Comparison of ENCODE assay signal across 8 cellular contexts in the genomic region with DNA sequence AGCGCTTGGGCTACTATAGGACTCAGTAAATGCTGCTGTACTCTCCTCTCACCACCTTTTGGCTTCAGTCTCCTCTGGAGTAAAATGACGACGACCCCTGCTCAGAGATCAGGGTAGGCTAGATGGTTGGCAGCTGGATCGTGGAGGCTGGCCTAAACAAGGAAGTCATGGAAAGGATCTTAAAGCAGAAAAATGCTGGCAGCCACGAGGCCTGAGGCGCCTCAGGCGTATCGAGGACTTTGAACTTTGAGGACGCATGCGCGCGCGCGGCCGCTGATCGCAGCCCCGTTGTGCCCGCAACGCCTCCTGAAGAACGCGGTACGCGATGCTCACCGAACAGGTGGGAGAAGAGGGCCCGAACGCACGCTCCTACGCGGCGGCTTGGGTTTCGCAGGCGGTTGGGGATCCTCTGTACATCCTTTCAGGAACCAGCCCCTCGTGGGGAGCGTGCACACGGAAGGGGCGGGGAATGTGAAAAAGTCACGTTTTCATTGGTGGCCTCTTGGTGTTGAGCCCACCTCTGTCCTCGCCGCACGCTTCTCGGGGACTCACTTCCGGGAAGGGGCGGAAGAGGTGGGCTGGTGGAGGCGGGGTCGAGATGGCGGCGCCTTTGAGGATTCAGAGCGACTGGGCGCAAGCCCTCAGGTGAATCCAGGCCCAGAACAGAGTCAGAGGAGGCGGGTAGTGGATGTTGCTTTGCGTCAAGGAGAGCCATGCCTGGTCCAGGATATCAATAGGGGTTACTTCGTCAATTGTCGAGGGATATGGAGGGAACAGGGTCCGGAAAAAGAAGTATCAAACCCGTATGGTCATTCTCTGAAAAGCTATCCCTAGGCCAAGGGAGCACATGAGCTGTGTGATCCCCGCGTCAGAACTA. TPM values are rescaled to one million over a fixed set of nuclear protein-coding genes. Genes with fewer than 3 reads are reported as not detected.
DNase-seq lines count a peak whose midpoint lies in the region; ATAC-seq lines count a peak whose summit lies in the region.

COA4 (minus strand) TSS at position 423 of the 877 bp plus-strand sequence. CDS start 3,468 bp downstream, outside the sequence.
PAAF1 (plus strand) TSS at position 576 of the 877 bp plus-strand sequence; CDS start at position 599, 23 bp downstream.

- H3K9ac ChIP-seq in NT2/D1 (ENCODE audit: insufficient read length, low read depth): peak within 1 kb of the TSS; percentile 97
- peak within 1 kb of the TSS; percentile 99 for H3K9ac ChIP-seq in endocrine pancreas (ENCODE audit: control insufficient read depth, insufficient read depth, low read length)
- H3K9ac ChIP-seq in mesendoderm (ENCODE audit: low read length): peak within 1 kb of the TSS; percentile 97

- H4K8ac ChIP-seq in mesendoderm (ENCODE audit: low read depth, low read length): peak within 1 kb of the TSS; percentile 99

- peak within 1 kb of the TSS; percentile 98 for H3K56ac ChIP-seq in mesendoderm (ENCODE audit: low read length)

- no peak within 1 kb of the TSS for H2BK120ac ChIP-seq in mesendoderm (ENCODE audit: low read depth, low read length)

- H3K36me3 ChIP-seq in NT2/D1 (ENCODE audit: insufficient read depth, insufficient read length, low read length) (peaks cover 46% of the 10 kb centered on the region), endocrine pancreas (ENCODE audit: control insufficient read depth, insufficient read depth, low read length) (no peaks in the 10 kb centered on the region), mesendoderm (ENCODE audit: control insufficient read depth, insufficient read depth, low read length) (peaks cover 7% of the 10 kb centered on the region)

- no CpG with 5 or more reads among the region's 57 CpGs for WGBS in mesendoderm (ENCODE audit: extremely low coverage, insufficient coverage, low lambda C conversion rate)

- H3K18ac ChIP-seq in mesendoderm (ENCODE audit: low read length): peak within 1 kb of the TSS; percentile 75

- peak; percentile 97 for ATAC-seq in GM21381 (IDR thresholded peaks at IDR 0.05; ENCODE audit: unreplicated experiment)
- ATAC-seq in activated CD8-positive, alpha-beta memory T cell treated with anti-CD3 and anti-CD28 coated beads, Interleukin-2, amount 10 ng/mL, durations not matched to agents 7 days and 5 days: peak; percentile 98

- H3K79me2 ChIP-seq in mesendoderm (ENCODE audit: control insufficient read depth, insufficient read depth, low read length): peaks cover 21% of the 10 kb centered on the region

- no peaks in the 10 kb centered on the region for H3K27me3 Mint-ChIP-seq in activated CD8-positive, alpha-beta memory T cell treated with anti-CD3 and anti-CD28 coated beads, Interleukin-2, amount 10 ng/mL, durations not matched to agents 7 days and 5 days

- peak within 1 kb of the TSS; percentile 95 for H3K4me3 Mint-ChIP-seq in activated CD8-positive, alpha-beta memory T cell treated with anti-CD3 and anti-CD28 coated beads, Interleukin-2, amount 10 ng/mL, durations not matched to agents 7 days and 5 days

- H3K27ac ChIP-seq in mesendoderm (ENCODE audit: low read depth, low read length): peak within 1 kb of the TSS; percentile 88

- H3K4ac ChIP-seq in mesendoderm (ENCODE audit: low read depth, low read length): peak within 1 kb of the TSS; percentile 40

- H3K23ac ChIP-seq in mesendoderm (ENCODE audit: low read length): peak within 1 kb of the TSS; percentile 54

- H3K9me3 ChIP-seq in NT2/D1 (ENCODE audit: insufficient read depth, low read length) (peaks cover 5% of the 10 kb centered on the region; the same call in 1 of the 2 replicates), endocrine pancreas (ENCODE audit: control insufficient read depth, low read length) (no peaks in the 10 kb centered on the region)

- peak within 1 kb of the TSS; percentile 94 for H3K4me2 ChIP-seq in mesendoderm (ENCODE audit: low read length)

- peaks cover 38% of the 10 kb centered on the region for H3K4me1 Mint-ChIP-seq in activated CD8-positive, alpha-beta memory T cell treated with anti-CD3 and anti-CD28 coated beads, Interleukin-2, amount 10 ng/mL, durations not matched to agents 7 days and 5 days

- CTCF ChIA-PET in activated CD8-positive, alpha-beta memory T cell treated with anti-CD3 and anti-CD28 coated beads, Interleukin-2, amount 10 ng/mL, durations not matched to agents 7 days and 5 days (lab: Charles Lee): no interaction called here

- peaks cover 24% of the 10 kb centered on the region for H3K36me3 Mint-ChIP-seq in activated CD8-positive, alpha-beta memory T cell treated with anti-CD3 and anti-CD28 coated beads, Interleukin-2, amount 10 ng/mL, durations not matched to agents 7 days and 5 days

- peak within 1 kb of the TSS; percentile 97 for H3K27ac Mint-ChIP-seq in activated CD8-positive, alpha-beta memory T cell treated with anti-CD3 and anti-CD28 coated beads, Interleukin-2, amount 10 ng/mL, durations not matched to agents 7 days and 5 days

- H3K79me1 ChIP-seq in mesendoderm (ENCODE audit: low read length): peaks cover 19% of the 10 kb centered on the region

- peak within 1 kb of the TSS; percentile 64 for H2BK5ac ChIP-seq in mesendoderm (ENCODE audit: low read length)

- H2BK15ac ChIP-seq in mesendoderm (replicated peaks; ENCODE audit: low read depth): no peak within 1 kb of the TSS

- no peaks in the 10 kb centered on the region for H3K4me1 ChIP-seq in NT2/D1 (ENCODE audit: insufficient read depth, insufficient read length)
- H3K4me1 ChIP-seq in endocrine pancreas (ENCODE audit: control insufficient read depth, insufficient read depth, low read length): peaks cover 17% of the 10 kb centered on the region
- H3K4me1 ChIP-seq in mesendoderm (ENCODE audit: control insufficient read depth, low read depth, low read length): peaks cover 3% of the 10 kb centered on the region

- H2AK5ac ChIP-seq in mesendoderm (ENCODE audit: low read length): peak within 1 kb of the TSS; percentile 15

- H3K4me3 ChIP-seq in NT2/D1 (ENCODE audit: insufficient read length, low read depth): peak within 1 kb of the TSS; percentile 71
- H3K4me3 ChIP-seq in endocrine pancreas (ENCODE audit: control insufficient read depth, insufficient read depth, low read length): peak within 1 kb of the TSS; percentile 94
- peak within 1 kb of the TSS; percentile 91 for H3K4me3 ChIP-seq in mesendoderm (ENCODE audit: low read length)

- DNase-seq in COR-L47 (lab: John Stamatoyannopoulos, UW): peak; percentile 98
- DNase-seq in HUDEP-2 (lab: John Stamatoyannopoulos, UW; ENCODE audit: unreplicated experiment in 76 of 76): peak in 75 of 76 experiments; percentile 53 to 95 (median 89)
- peak; percentile 94 for DNase-seq in NT2/D1 (ENCODE audit: low read depth, low spot score)
- peak; percentile 97 for DNase-seq in activated CD8-positive, alpha-beta memory T cell treated with anti-CD3 and anti-CD28 coated beads, Interleukin-2, amount 10 ng/mL, durations not matched to agents 7 days and 5 days
- DNase-seq in mesendoderm: peak; percentile 100
- DNase-seq in stimulated activated CD8-positive, alpha-beta memory T cell treated with anti-CD3 and anti-CD28 coated beads, Interleukin-15, amount 100 ng/mL, for 1 hour (ENCODE audit: low read depth): peak; percentile 89

- no peaks in the 10 kb centered on the region for H3K9me3 Mint-ChIP-seq in activated CD8-positive, alpha-beta memory T cell treated with anti-CD3 and anti-CD28 coated beads, Interleukin-2, amount 10 ng/mL, durations not matched to agents 7 days and 5 days (ENCODE audit: low read depth)

- H4K5ac ChIP-seq in mesendoderm (ENCODE audit: low read length): peak within 1 kb of the TSS; percentile 85

- H3K27me3 ChIP-seq in NT2/D1 (ENCODE audit: insufficient read depth, insufficient read length) (no peaks in the 10 kb centered on the region), endocrine pancreas (ENCODE audit: control insufficient read depth, insufficient read depth, low read length) (no peaks in the 10 kb centered on the region), mesendoderm (ENCODE audit: insufficient read depth, low read length, poor library complexity) (no peaks in the 10 kb centered on the region)

RNA-seq across cellular contexts. Expression of gene COA4, which starts in this region (rescaled TPM):
- 10 to 100 TPM; 63.9 to 81.9 TPM for total RNA-seq in activated CD8-positive, alpha-beta memory T cell treated with anti-CD3 and anti-CD28 coated beads, Interleukin-2, amount 10 ng/mL, durations not matched to agents 7 days and 5 days
- polyA plus RNA-seq in mesendoderm (2013, experiment 1 of 2): 257 TPM
- polyA plus RNA-seq in mesendoderm (2013, experiment 2 of 2): 257 TPM

RNA-seq across cellular contexts. Expression of gene PAAF1, which starts in this region (rescaled TPM):
- total RNA-seq in activated CD8-positive, alpha-beta memory T cell treated with anti-CD3 and anti-CD28 coated beads, Interleukin-2, amount 10 ng/mL, durations not matched to agents 7 days and 5 days: 10 to 100 TPM; 21.0 to 25.5 TPM
- polyA plus RNA-seq in mesendoderm (2013, experiment 1 of 2): 19.3 TPM
- polyA plus RNA-seq in mesendoderm (2013, experiment 2 of 2): 20.0 TPM

Comparison
In these comparisons a context has a peak if more than half of its experiments do, and no peak if none do; other contexts are left out.
1. Peak in every context shown above with its lines: DNase-seq, ATAC-seq, H3K4me3 ChIP-seq and H3K27ac ChIP-seq.